9 cellular contexts compared by ENCODE assay signal in the genomic region with DNA sequence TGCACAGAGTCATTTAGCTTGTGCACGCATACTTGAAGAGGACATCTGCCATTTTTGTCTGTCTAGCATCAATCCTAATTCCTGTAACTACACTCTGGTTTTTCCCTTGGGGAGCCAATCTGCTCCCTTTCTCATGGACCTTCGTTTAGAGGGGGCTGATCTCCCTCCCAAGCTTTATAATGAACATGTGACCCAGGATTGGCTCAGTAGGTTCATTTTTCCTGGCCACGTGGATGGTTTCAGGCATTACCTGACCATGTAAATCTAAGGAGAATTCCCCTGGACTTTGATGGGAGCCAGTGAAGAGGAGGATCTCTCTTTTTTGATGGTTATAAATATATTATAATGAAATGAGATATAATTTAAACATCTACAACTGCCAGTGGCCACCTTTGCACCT. TPM values are rescaled to one million over a fixed set of nuclear protein-coding genes. Genes with fewer than 3 reads are reported as not detected.
"Had no signal": no experiment of that assay in that cellular context is flagged by ENCODE, and none has a peak within 500 bp of the region (broad histone marks: within the 10 kb centered on the region; RNA-seq: fewer than 3 reads in every experiment).

No MANE protein-coding gene starts in this region.

- H3K4me3 ChIP-seq: GM12878 had no signal

- ATAC-seq: GM12878 had no signal

- FAIRE-seq: G401.6, GM12878, GM12891, GM12892, GM18507, GM19239 had no signal

- DNase-seq: GDM1, GF-D8 had no signal

RNA-seq across cellular contexts. Expression of a gene that starts 56.8 kb away (rescaled TPM):
- total RNA-seq: G401, GM12878 had no signal
- polyA plus RNA-seq: GM12878 had no signal
